In genomic region chr20:17749979-17750721, GRCh38 we compare ENCODE assay signal across 14 cellular contexts. TPM values are rescaled to one million over a fixed set of nuclear protein-coding genes. Genes with fewer than 3 reads are reported as not detected.
DNase-seq lines count a peak whose midpoint lies in the region; ATAC-seq, FAIRE-seq and TF ChIP-seq lines count a peak whose summit lies in the region.
"Had no signal": no experiment of that assay in that cellular context is flagged by ENCODE, and none has a peak within 500 bp of the region (broad histone marks: within the 10 kb centered on the region; RNA-seq: fewer than 3 reads in every experiment).

No MANE protein-coding gene starts in this region.

- intact Hi-C loops in endothelial cell of umbilical vein (cut with micrococcal nuclease) (loop anchor here (1.0 to 10.0 kb wide), 5 partner anchors 36 to 245 kb away; partner anchors contain the start of gene RRBP1), sigmoid colon (cut with DNase I) (no loop called here), Caco-2 (cut with micrococcal nuclease; ENCODE audit: unreplicated experiment) (no loop called here)

- 82 to 85% methylated on average over 15 of the region's 15 CpGs for WGBS in sigmoid colon, 2 donors

- H3K4me1 Mint-ChIP-seq in Caco-2 (ENCODE audit: low read depth, unreplicated experiment): peaks cover 19% of the 10 kb centered on the region

- CTCF ChIA-PET in endothelial cell of umbilical vein (lab: Charles Lee) (interaction anchor here (1.1 to 2.8 kb wide), 4 partner anchors 12 to 146 kb away, joined by 3 to 10 read pairs (median 5); partner anchors contain the start of gene RRBP1), Caco-2 (lab: Charles Lee) (no interaction called here)

- BruUV-seq in endothelial cell of umbilical vein (replicated peaks; lab: Mats Ljungman, UMichigan): TSS peak; percentile 64
- BruUV-seq in Caco-2 (replicated peaks; lab: Mats Ljungman, UMichigan): no TSS peak

- H3K27ac ChIP-seq in endothelial cell of umbilical vein (ENCODE audit: insufficient read depth, low read depth, low read length): peak overlapping the region; percentile 70
- no peak overlapping the region for H3K27ac ChIP-seq in sigmoid colon

- ATAC-seq in HG03097 (IDR thresholded peaks at IDR 0.05; ENCODE audit: low FRiP score, unreplicated experiment): no peak

- H3K4me1 ChIP-seq in endothelial cell of umbilical vein (ENCODE audit: control insufficient read depth, extremely low read depth, insufficient read depth, low read length) (peaks cover 24% of the 10 kb centered on the region), sigmoid colon (no peaks in the 10 kb centered on the region), Caco-2 (peaks cover 22% of the 10 kb centered on the region)
- H3K4me1 ChIP-seq: HAP-1 had no signal

- DNase-seq in GM03348 (ENCODE audit: low spot score) (peak; percentile 31), endothelial cell of umbilical vein (ENCODE audit: low read depth, low spot score) (peak; percentile 93), left kidney (ENCODE audit: low read depth, low spot score) (peak; percentile 15), sigmoid colon (peak; percentile 76), Caco-2 (no peak), NCI-H1105 treated with DMSO at 0.1 percent for 48 hours (lab: John Stamatoyannopoulos, UW) (no peak), GOT3 (lab: John Stamatoyannopoulos, UW) (no peak)
- DNase-seq: activated CD8-positive, alpha-beta memory T cell treated with anti-CD3 and anti-CD28 coated beads, Interleukin-2, amount 50 U/mL, for 4 hours; DMS153; NCI-H1417; NCI-H526 treated with DMSO at 0.1 percent for 48 hours; stimulated activated CD4-positive, alpha-beta T cell treated with anti-CD3 and anti-CD28 coated beads, Interleukin-12 subunit alpha, Interleukin-12 subunit beta, amount 100 ng/mL, for 4 hours had no signal

- H3K9me1 ChIP-seq in endothelial cell of umbilical vein (replicated peaks; ENCODE audit: control insufficient read depth, extremely low read depth, insufficient read depth, low read length): no peaks in the 10 kb centered on the region

- peaks cover 7% of the 10 kb centered on the region for H3K9me3 Mint-ChIP-seq in Caco-2 (ENCODE audit: unreplicated experiment)

- H3K27me3 ChIP-seq in endothelial cell of umbilical vein (ENCODE audit: control insufficient read depth in 2 of 2, insufficient read depth in 2 of 2, low read length in 2 of 2) (peaks cover 4 to 15% of the 10 kb centered on the region in 2 experiments), sigmoid colon (no peaks in the 10 kb centered on the region), Caco-2 (replicated peaks; ENCODE audit: control insufficient read depth, insufficient read depth, low read length) (no peaks in the 10 kb centered on the region)

- no peaks in the 10 kb centered on the region for H3K36me3 Mint-ChIP-seq in Caco-2 (ENCODE audit: insufficient read depth, unreplicated experiment)

- H3K27ac Mint-ChIP-seq in Caco-2 (ENCODE audit: unreplicated experiment): no peak overlapping the region

- H3K9ac ChIP-seq in endothelial cell of umbilical vein (replicated peaks; ENCODE audit: extremely low read depth, insufficient read depth, low read length): peak overlapping the region; percentile 56

- H3K9me3 ChIP-seq in endothelial cell of umbilical vein (replicated peaks; ENCODE audit: control insufficient read depth, insufficient read depth, low read length) (no peaks in the 10 kb centered on the region), sigmoid colon (no peaks in the 10 kb centered on the region), Caco-2 (no peaks in the 10 kb centered on the region)
- H3K9me3 ChIP-seq: HAP-1 had no signal

- no peaks in the 10 kb centered on the region for H4K20me1 ChIP-seq in endothelial cell of umbilical vein (replicated peaks; ENCODE audit: control insufficient read depth, extremely low read depth, insufficient read depth, low read length)

- H3K4me2 ChIP-seq in endothelial cell of umbilical vein (ENCODE audit: insufficient read depth, low read length): peak overlapping the region; percentile 35

- H3K4me3 Mint-ChIP-seq in Caco-2 (ENCODE audit: unreplicated experiment): no peak overlapping the region

- no peak overlapping the region for H3K4me3 ChIP-seq in endothelial cell of umbilical vein (replicated peaks in 1 of 3; ENCODE audit: insufficient read depth in 1 of 3, low read depth in 1 of 3, low read length in 3 of 3)
- no peak overlapping the region for H3K4me3 ChIP-seq in sigmoid colon
- H3K4me3 ChIP-seq in Caco-2 (ENCODE audit: low read depth, low read length): no peak overlapping the region
- H3K4me3 ChIP-seq: HAP-1 had no signal

- dilution Hi-C loops in endothelial cell of umbilical vein (cut with MboI; ENCODE audit: extremely low pct_ligation_motif_present, low sequenced_read_pairs): no loop called here

- peak; percentile 99 for FAIRE-seq in endothelial cell of umbilical vein (lab: Jason Lieb, UNC)

- H3K79me2 ChIP-seq in endothelial cell of umbilical vein (ENCODE audit: control insufficient read depth, insufficient read depth, low read length): no peaks in the 10 kb centered on the region

- peak in 1 of 2 donors; percentile 0 for TF ChIP-seq CTCF in endothelial cell of umbilical vein (IDR thresholded peaks at IDR 0.05; ENCODE audit: extremely low read depth in 1 of 2, insufficient read depth in 1 of 2, low read depth in 1 of 2, low read length in 2 of 2)
- TF ChIP-seq CTCF in sigmoid colon (IDR thresholded peaks at IDR 0.05): no peak
- no peak for TF ChIP-seq CTCF in Caco-2 (IDR thresholded peaks at IDR 0.05; ENCODE audit: insufficient read depth in 1 of 2, low read depth in 1 of 2, low read length in 1 of 2, severe bottlenecking in 1 of 2, unreplicated experiment in 1 of 2)

- no peaks in the 10 kb centered on the region for H3K27me3 Mint-ChIP-seq in Caco-2 (ENCODE audit: insufficient read depth, unreplicated experiment)

- POLR2A ChIA-PET in endothelial cell of umbilical vein (lab: Charles Lee) (interaction anchor here (1.1 kb wide), 1 partner anchor 68 kb away, joined by 4 read pairs; the partner anchor contains the start of gene RRBP1), Caco-2 (lab: Charles Lee) (no interaction called here)

- TF ChIP-seq EP300 in sigmoid colon (IDR thresholded peaks at IDR 0.05): no peak

- peak overlapping the region; percentile 64 for H2AFZ ChIP-seq in endothelial cell of umbilical vein (ENCODE audit: low read depth, low read length)

- H3K36me3 ChIP-seq in endothelial cell of umbilical vein (ENCODE audit: control insufficient read depth in 2 of 2, extremely low read depth in 1 of 2, insufficient read depth in 2 of 2, low read length in 2 of 2) (no peaks in the 10 kb centered on the region), sigmoid colon (no peaks in the 10 kb centered on the region), Caco-2 (ENCODE audit: control insufficient read depth, insufficient read depth, low read length) (no peaks in the 10 kb centered on the region)
- H3K36me3 ChIP-seq: HAP-1 had no signal

- no peak for TF ChIP-seq POLR2A in endothelial cell of umbilical vein (IDR thresholded peaks at IDR 0.05; ENCODE audit: low read depth, low read length)
- no peak for TF ChIP-seq POLR2A in sigmoid colon (IDR thresholded peaks at IDR 0.05)

TF ChIP-seq in endothelial cell of umbilical vein, 7 proteins besides CTCF, POLR2A, EP300 and RAD21:
- TF ChIP-seq POLR2AphosphoS5 (IDR thresholded peaks at IDR 0.05; ENCODE audit: insufficient read depth, low read depth, low read length): peak; percentile 90
- TF ChIP-seq EZH2 (IDR thresholded peaks at IDR 0.05; ENCODE audit: borderline replicate concordance, low read depth, low read length, severe bottlenecking): no peak
- TF ChIP-seq, protein P1, sequence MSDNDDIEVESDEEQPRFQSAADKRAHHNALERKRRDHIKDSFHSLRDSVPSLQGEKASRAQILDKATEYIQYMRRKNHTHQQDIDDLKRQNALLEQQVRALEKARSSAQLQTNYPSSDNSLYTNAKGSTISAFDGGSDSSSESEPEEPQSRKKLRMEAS (IDR thresholded peaks at IDR 0.05; ENCODE audit: insufficient read depth, insufficient read length): no peak
- TF ChIP-seq GATA2 (IDR thresholded peaks at IDR 0.05; ENCODE audit: insufficient read depth, insufficient read length, low read depth, low read length): no peak
- TF ChIP-seq MYC (IDR thresholded peaks at IDR 0.05; ENCODE audit: low read depth, low read length): no peak
- peak; percentile 7 for TF ChIP-seq JUN (IDR thresholded peaks at IDR 0.05; ENCODE audit: borderline replicate concordance, insufficient read depth, insufficient read length, low read depth)
- peak; percentile 30 for TF ChIP-seq FOS (IDR thresholded peaks at IDR 0.05; ENCODE audit: borderline replicate concordance, insufficient read depth, low read length)

RNA-seq across cellular contexts. Expression of gene BANF2, which starts 50.4 kb away (rescaled TPM):
- total RNA-seq in endothelial cell of umbilical vein (not detected in 2 replicates), sigmoid colon (not detected), Caco-2 (2022) (2.1 and 3.0 TPM in 2 replicates)
- polyA plus RNA-seq in endothelial cell of umbilical vein (not detected in 2 replicates), sigmoid colon (not detected)
- polyA plus RNA-seq in endothelial cell of umbilical vein (2011; cell fraction: cytosol; rRNA removed): not detected in 2 replicates
- polyA plus RNA-seq in endothelial cell of umbilical vein (2011; cell fraction: nucleus; rRNA removed): not detected in 2 replicates
- polyA plus RNA-seq in endothelial cell of umbilical vein (2012): not detected in 2 replicates
- not detected in 2 replicates for polyA minus RNA-seq in endothelial cell of umbilical vein
- not detected for polyA minus RNA-seq in endothelial cell of umbilical vein (2011; cell fraction: cytosol; rRNA and poly(A)+ RNA removed)
- polyA minus RNA-seq in endothelial cell of umbilical vein (2011; cell fraction: nucleus; rRNA and poly(A)+ RNA removed): not detected in 2 replicates

Comparison
In these comparisons a context has a peak if more than half of its experiments do, and no peak if none do; other contexts are left out.
1. DNase-seq: peak in GM03348 (single experiment), endothelial cell of umbilical vein (single experiment), left kidney (single experiment) and sigmoid colon (single experiment); none in Caco-2 (0 of 2), NCI-H1105 treated with DMSO at 0.1 percent for 48 hours (single experiment) and GOT3 (single experiment).